In the genomic region with DNA sequence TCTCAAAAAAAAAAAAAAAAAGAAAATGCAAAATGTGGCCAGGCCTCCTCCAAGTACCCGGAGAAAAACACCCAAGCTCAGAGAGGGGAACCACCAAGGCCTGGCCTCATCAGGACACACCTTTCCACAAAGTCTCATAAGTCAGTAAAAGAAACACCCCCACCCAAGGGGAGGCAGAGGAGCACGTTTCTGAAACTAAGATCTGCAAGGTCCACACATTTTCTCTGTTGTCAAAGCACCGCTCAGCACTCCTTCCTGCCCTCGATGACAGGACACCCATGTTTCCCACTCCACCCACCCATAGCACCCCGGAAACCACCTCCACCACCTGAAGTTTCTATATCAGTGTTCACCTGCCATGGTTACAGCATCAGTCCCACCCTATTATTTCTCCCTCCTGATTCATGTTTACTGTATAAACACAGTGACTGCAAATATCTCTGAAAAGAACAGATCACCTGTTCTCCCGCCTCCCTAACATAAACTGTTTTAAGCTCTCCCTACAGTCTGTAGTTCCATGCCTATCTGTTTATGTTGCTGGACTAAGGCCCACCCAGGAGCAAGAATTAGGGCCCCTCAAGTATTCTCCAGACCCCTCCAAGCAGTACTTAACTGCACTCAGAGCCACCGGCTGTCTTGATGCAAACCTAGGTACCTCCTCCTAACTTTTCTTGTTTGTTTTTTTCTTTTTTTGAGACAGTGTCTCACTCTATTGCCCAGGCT, we compare ENCODE assay signal across 8 cellular contexts. TPM values are rescaled to one million over a fixed set of nuclear protein-coding genes. Genes with fewer than 3 reads are reported as not detected.
DNase-seq lines count a peak whose midpoint lies in the region; ATAC-seq and TF ChIP-seq lines count a peak whose summit lies in the region.
"Had no signal": no experiment of that assay in that cellular context is flagged by ENCODE, and none has a peak within 500 bp of the region (broad histone marks: within the 10 kb centered on the region; RNA-seq: fewer than 3 reads in every experiment).

No MANE protein-coding gene starts in this region.

- no peak for TF ChIP-seq POLR2A in tibial nerve (IDR thresholded peaks at IDR 0.05)

- no peaks in the 10 kb centered on the region for H3K27me3 ChIP-seq in mononuclear cell (ENCODE audit: insufficient read depth, low read length)
- H3K27me3 ChIP-seq in tibial nerve, result no peaks in the 10 kb centered on the region

- TF ChIP-seq EP300 in tibial nerve (IDR thresholded peaks at IDR 0.05), result no peak

- DNase-seq in activated CD4-positive, alpha-beta T cell treated with anti-CD3 and anti-CD28 coated beads, Interleukin-2, amount 50 U/mL, for 4 hours, result peak; percentile 71 to 78
- DNase-seq in tibial nerve (ENCODE audit: low spot score in 2 of 2) (no peak), HCEC 1CT (no peak), NCI-H2227 (lab: John Stamatoyannopoulos, UW; ENCODE audit: unreplicated experiment) (no peak)

- H3K4me1 ChIP-seq in mononuclear cell (ENCODE audit: insufficient read depth, low read length), result peaks cover 48% of the 10 kb centered on the region
- H3K4me1 ChIP-seq in tibial nerve, result peaks cover 0 to 69% (median 38%) of the 10 kb centered on the region in 4 donors

- H3K27ac ChIP-seq in tibial nerve, result peak overlapping the region in 3 of 4 donors; percentile 88 to 97 (median 90)
- H3K27ac ChIP-seq: VCaP had no signal

- H3K4me3 ChIP-seq in mononuclear cell (ENCODE audit: low read length) (peak overlapping the region; percentile 94), tibial nerve (no peak overlapping the region)

- peak; percentile 81 for ATAC-seq in GM19395 (IDR thresholded peaks at IDR 0.05; ENCODE audit: unreplicated experiment)
- ATAC-seq in HG03159 (IDR thresholded peaks at IDR 0.05; ENCODE audit: unreplicated experiment), result peak; percentile 65

- no peak for TF ChIP-seq CTCF in tibial nerve (IDR thresholded peaks at IDR 0.05)

- WGBS in tibial nerve, 2 donors, result 81 to 88% methylated on average over 7 of the region's 7 CpGs

- H3K36me3 ChIP-seq in tibial nerve, result peaks cover 0 to 14% (median 0%) of the 10 kb centered on the region in 3 donors

- no peaks in the 10 kb centered on the region for H3K9me3 ChIP-seq in mononuclear cell (ENCODE audit: low read depth, low read length)
- no peaks in the 10 kb centered on the region for H3K9me3 ChIP-seq in tibial nerve

RNA-seq across cellular contexts. Expression of gene CORO7, which starts 2.0 kb away (rescaled TPM):
- 235 TPM for total RNA-seq in mononuclear cell
- total RNA-seq in tibial nerve, result 10 to 100 TPM; 27.8 to 77.4 (median 52.1) TPM

RNA-seq across cellular contexts. Expression of gene DNAJA3, which starts 11.3 kb away (rescaled TPM):
- total RNA-seq in mononuclear cell (8.4 TPM), tibial nerve (10 to 100 TPM; 37.6 to 53.0 (median 49.2) TPM)

RNA-seq across cellular contexts. Expression of gene VASN, which starts 42.7 kb away (rescaled TPM):
- total RNA-seq in mononuclear cell (0.31 TPM), tibial nerve (10 to 100 TPM; 31.0 to 58.1 (median 32.9) TPM)

Comparison
In these comparisons a context has a peak if more than half of its experiments do, and no peak if none do; other contexts are left out.
1. DNase-seq: peak in activated CD4-positive, alpha-beta T cell treated with anti-CD3 and anti-CD28 coated beads, Interleukin-2, amount 50 U/mL, for 4 hours (2 of 2); none in tibial nerve (0 of 2), HCEC 1CT (single experiment) and NCI-H2227 (single experiment).
2. RNA of gene VASN, which starts 42.7 kb away (total RNA-seq): 31.0 to 58.1 TPM in tibial nerve; 0.31 TPM in mononuclear cell (single experiment); every median in the first group is over 10 times any median in the second.